ENCODE assay signal across 1 cellular context in the genomic region with DNA sequence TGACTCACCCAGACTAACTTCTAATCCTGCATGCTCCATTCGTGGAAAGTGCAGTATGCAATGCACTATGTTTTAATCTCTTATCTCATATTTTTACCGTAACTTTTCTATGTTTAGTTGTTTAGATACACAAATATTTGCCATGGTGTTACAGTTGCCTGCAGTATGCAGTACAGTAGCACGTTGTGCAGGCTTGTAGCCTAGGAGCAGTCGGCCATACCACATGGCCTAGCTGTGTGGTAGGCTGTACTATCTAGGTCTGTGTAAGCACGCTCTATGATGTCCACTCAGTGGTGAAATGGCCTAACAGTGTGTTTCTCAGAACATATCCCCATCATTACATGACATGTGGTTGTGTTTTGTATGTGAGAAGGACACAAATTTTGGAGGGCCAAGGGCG.
TF ChIP-seq lines count a peak whose summit lies in the region.

No MANE protein-coding gene starts in this region.

TF ChIP-seq in H1, 55 proteins besides CTCF, POLR2A, EP300 and RAD21 (continued from another document):
- TF ChIP-seq, protein P1, sequence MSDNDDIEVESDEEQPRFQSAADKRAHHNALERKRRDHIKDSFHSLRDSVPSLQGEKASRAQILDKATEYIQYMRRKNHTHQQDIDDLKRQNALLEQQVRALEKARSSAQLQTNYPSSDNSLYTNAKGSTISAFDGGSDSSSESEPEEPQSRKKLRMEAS (IDR thresholded peaks at IDR 0.05) = no peak
